1 cellular context compared by ENCODE assay signal in the genomic region with DNA sequence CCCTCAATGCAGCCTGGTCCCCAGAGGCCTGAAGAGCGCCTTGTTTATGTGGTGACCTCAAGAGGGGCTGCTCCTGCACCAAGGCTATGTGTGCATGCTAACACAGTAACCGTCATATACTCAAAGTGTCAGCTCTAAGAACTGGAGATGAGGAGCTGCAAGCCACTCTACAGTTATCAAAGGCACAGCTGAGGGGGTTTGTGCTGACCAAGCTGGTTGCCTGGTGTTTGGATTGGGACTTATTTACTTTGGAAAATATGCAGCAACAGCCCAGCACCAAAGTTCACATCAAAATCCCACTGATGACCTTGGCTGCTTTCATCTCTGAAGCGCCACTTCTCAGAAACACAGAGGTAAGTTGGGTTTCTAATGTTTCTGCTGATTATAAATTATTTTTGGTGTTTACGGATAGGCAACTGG.
TF ChIP-seq lines count a peak whose summit lies in the region.

Gene SERPIND1, plus strand, starts transcription at position 321 of the 420 bp plus-strand sequence. CDS start 5,200 bp downstream, outside the sequence.

TF ChIP-seq in HepG2, 621 proteins besides CTCF, POLR2A, EP300 and RAD21 (continues in another document):
- TF ChIP-seq GMEB1 (CRISPR knock-in tag; IDR thresholded peaks at IDR 0.05; ENCODE audit: borderline replicate concordance): peak; percentile 39; the same call in 1 of the 2 replicates
- TF ChIP-seq FIP1L1 (IDR thresholded peaks at IDR 0.05; ENCODE audit: borderline replicate concordance, insufficient read depth, low read depth, low read length): no peak
- TF ChIP-seq ZC3H13 (CRISPR knock-in tag; IDR thresholded peaks at IDR 0.05): 0 out of 2 replicates have a peak, but pooled peaks have one; percentile 67
- 0 out of 2 replicates have a peak, but pooled peaks have one; percentile 67 for TF ChIP-seq ZFP37 (CRISPR knock-in tag; IDR thresholded peaks at IDR 0.05; ENCODE audit: borderline replicate concordance)
- TF ChIP-seq MXI1 (IDR thresholded peaks at IDR 0.05; ENCODE audit: borderline replicate concordance, low read depth, low read length): peak; percentile 69; the same call in 1 of the 3 replicates
- TF ChIP-seq ZSCAN9 (CRISPR knock-in tag; IDR thresholded peaks at IDR 0.05; ENCODE audit: borderline replicate concordance): 0 out of 2 replicates have a peak, but pooled peaks have one; percentile 69
- TF ChIP-seq MIER3 (CRISPR knock-in tag; IDR thresholded peaks at IDR 0.05; ENCODE audit: borderline replicate concordance): peak; percentile 60; the same call in 1 of the 2 replicates
- peak; percentile 56 for TF ChIP-seq HOXA5 (CRISPR knock-in tag; IDR thresholded peaks at IDR 0.05)
- TF ChIP-seq POLR2G (IDR thresholded peaks at IDR 0.05; ENCODE audit: low read depth, low read length): peak; percentile 89
- TF ChIP-seq, protein P1, sequence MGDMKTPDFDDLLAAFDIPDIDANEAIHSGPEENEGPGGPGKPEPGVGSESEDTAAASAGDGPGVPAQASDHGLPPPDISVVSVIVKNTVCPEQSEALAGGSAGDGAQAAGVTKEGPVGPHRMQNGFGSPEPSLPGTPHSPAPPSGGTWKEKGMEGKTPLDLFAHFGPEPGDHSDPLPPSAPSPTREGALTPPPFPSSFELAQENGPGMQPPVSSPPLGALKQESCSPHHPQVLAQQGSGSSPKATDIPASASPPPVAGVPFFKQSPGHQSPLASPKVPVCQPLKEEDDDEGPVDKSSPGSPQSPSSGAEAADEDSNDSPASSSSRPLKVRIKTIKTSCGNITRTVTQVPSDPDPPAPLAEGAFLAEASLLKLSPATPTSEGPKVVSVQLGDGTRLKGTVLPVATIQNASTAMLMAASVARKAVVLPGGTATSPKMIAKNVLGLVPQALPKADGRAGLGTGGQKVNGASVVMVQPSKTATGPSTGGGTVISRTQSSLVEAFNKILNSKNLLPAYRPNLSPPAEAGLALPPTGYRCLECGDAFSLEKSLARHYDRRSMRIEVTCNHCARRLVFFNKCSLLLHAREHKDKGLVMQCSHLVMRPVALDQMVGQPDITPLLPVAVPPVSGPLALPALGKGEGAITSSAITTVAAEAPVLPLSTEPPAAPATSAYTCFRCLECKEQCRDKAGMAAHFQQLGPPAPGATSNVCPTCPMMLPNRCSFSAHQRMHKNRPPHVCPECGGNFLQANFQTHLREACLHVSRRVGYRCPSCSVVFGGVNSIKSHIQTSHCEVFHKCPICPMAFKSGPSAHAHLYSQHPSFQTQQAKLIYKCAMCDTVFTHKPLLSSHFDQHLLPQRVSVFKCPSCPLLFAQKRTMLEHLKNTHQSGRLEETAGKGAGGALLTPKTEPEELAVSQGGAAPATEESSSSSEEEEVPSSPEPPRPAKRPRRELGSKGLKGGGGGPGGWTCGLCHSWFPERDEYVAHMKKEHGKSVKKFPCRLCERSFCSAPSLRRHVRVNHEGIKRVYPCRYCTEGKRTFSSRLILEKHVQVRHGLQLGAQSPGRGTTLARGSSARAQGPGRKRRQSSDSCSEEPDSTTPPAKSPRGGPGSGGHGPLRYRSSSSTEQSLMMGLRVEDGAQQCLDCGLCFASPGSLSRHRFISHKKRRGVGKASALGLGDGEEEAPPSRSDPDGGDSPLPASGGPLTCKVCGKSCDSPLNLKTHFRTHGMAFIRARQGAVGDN (CRISPR knock-in tag; IDR thresholded peaks at IDR 0.05): peak; percentile 31; the same call in 1 of the 2 replicates
- TF ChIP-seq MED8 (CRISPR knock-in tag; IDR thresholded peaks at IDR 0.05; ENCODE audit: insufficient replicate concordance): peak; percentile 83
- TF ChIP-seq TEAD3 (CRISPR knock-in tag; optimal IDR thresholded peaks at IDR 0.05; ENCODE audit: borderline replicate concordance): peak; percentile 78
- TF ChIP-seq, protein P2, sequence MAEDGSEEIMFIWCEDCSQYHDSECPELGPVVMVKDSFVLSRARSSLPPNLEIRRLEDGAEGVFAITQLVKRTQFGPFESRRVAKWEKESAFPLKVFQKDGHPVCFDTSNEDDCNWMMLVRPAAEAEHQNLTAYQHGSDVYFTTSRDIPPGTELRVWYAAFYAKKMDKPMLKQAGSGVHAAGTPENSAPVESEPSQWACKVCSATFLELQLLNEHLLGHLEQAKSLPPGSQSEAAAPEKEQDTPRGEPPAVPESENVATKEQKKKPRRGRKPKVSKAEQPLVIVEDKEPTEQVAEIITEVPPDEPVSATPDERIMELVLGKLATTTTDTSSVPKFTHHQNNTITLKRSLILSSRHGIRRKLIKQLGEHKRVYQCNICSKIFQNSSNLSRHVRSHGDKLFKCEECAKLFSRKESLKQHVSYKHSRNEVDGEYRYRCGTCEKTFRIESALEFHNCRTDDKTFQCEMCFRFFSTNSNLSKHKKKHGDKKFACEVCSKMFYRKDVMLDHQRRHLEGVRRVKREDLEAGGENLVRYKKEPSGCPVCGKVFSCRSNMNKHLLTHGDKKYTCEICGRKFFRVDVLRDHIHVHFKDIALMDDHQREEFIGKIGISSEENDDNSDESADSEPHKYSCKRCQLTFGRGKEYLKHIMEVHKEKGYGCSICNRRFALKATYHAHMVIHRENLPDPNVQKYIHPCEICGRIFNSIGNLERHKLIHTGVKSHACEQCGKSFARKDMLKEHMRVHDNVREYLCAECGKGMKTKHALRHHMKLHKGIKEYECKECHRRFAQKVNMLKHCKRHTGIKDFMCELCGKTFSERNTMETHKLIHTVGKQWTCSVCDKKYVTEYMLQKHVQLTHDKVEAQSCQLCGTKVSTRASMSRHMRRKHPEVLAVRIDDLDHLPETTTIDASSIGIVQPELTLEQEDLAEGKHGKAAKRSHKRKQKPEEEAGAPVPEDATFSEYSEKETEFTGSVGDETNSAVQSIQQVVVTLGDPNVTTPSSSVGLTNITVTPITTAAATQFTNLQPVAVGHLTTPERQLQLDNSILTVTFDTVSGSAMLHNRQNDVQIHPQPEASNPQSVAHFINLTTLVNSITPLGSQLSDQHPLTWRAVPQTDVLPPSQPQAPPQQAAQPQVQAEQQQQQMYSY (CRISPR knock-in tag; IDR thresholded peaks at IDR 0.05): peak; percentile 93
- peak; percentile 43; the same call in 1 of the 2 replicates for TF ChIP-seq YEATS4 (CRISPR knock-in tag; IDR thresholded peaks at IDR 0.05; ENCODE audit: borderline replicate concordance)
- TF ChIP-seq KLF11 (CRISPR knock-in tag; IDR thresholded peaks at IDR 0.05): 0 out of 2 replicates have a peak, but pooled peaks have one; percentile 24
- TF ChIP-seq ZNF547 (CRISPR knock-in tag; IDR thresholded peaks at IDR 0.05): no peak; the same call in 1 of the 2 replicates
- TF ChIP-seq FOXA1 (IDR thresholded peaks at IDR 0.05): peak; percentile 79
- peak; percentile 97 for TF ChIP-seq FOXA1 (CRISPR knock-in tag; IDR thresholded peaks at IDR 0.05)
- peak; percentile 66; the same call in 1 of the 2 replicates for TF ChIP-seq SIX4 (CRISPR knock-in tag; IDR thresholded peaks at IDR 0.05)
- TF ChIP-seq ZNF496 (CRISPR knock-in tag; IDR thresholded peaks at IDR 0.05; ENCODE audit: insufficient replicate concordance): no peak
- TF ChIP-seq BORCS8-MEF2B (CRISPR knock-in tag; IDR thresholded peaks at IDR 0.05): peak; percentile 82
- peak; percentile 38 for TF ChIP-seq ZEB1 (IDR thresholded peaks at IDR 0.05; ENCODE audit: insufficient replicate concordance, low read depth)
- TF ChIP-seq IRF2 (CRISPR knock-in tag; IDR thresholded peaks at IDR 0.05): peak; percentile 80; the same call in 1 of the 2 replicates
- TF ChIP-seq, protein P3, sequence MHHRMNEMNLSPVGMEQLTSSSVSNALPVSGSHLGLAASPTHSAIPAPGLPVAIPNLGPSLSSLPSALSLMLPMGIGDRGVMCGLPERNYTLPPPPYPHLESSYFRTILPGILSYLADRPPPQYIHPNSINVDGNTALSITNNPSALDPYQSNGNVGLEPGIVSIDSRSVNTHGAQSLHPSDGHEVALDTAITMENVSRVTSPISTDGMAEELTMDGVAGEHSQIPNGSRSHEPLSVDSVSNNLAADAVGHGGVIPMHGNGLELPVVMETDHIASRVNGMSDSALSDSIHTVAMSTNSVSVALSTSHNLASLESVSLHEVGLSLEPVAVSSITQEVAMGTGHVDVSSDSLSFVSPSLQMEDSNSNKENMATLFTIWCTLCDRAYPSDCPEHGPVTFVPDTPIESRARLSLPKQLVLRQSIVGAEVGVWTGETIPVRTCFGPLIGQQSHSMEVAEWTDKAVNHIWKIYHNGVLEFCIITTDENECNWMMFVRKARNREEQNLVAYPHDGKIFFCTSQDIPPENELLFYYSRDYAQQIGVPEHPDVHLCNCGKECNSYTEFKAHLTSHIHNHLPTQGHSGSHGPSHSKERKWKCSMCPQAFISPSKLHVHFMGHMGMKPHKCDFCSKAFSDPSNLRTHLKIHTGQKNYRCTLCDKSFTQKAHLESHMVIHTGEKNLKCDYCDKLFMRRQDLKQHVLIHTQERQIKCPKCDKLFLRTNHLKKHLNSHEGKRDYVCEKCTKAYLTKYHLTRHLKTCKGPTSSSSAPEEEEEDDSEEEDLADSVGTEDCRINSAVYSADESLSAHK (CRISPR knock-in tag; IDR thresholded peaks at IDR 0.05; ENCODE audit: borderline replicate concordance): no peak
- TF ChIP-seq SKI (IDR thresholded peaks at IDR 0.05; ENCODE audit: partially characterized antibody): peak; percentile 42
- TF ChIP-seq ZSCAN5A (CRISPR knock-in tag; IDR thresholded peaks at IDR 0.05; ENCODE audit: borderline replicate concordance): 0 out of 2 replicates have a peak, but pooled peaks have one; percentile 70
- peak; percentile 87; the same call in 1 of the 2 replicates for TF ChIP-seq FOXK1 (CRISPR knock-in tag; IDR thresholded peaks at IDR 0.05; ENCODE audit: borderline replicate concordance, low read depth)
- TF ChIP-seq ARID5B (CRISPR knock-in tag; IDR thresholded peaks at IDR 0.05): peak; percentile 91
- peak; percentile 41; the same call in 1 of the 2 replicates for TF ChIP-seq NR2C2 (CRISPR knock-in tag; IDR thresholded peaks at IDR 0.05; ENCODE audit: borderline replicate concordance)
- peak; percentile 75; the same call in 1 of the 2 replicates for TF ChIP-seq ZNF350 (CRISPR knock-in tag; IDR thresholded peaks at IDR 0.05; ENCODE audit: borderline replicate concordance, low read depth)
- TF ChIP-seq LCORL (IDR thresholded peaks at IDR 0.05): peak; percentile 55; the same call in 1 of the 2 replicates
- peak; percentile 85 for TF ChIP-seq LCORL (CRISPR knock-in tag; IDR thresholded peaks at IDR 0.05)
- peak; percentile 73; the same call in 1 of the 2 replicates for TF ChIP-seq ZNF136 (CRISPR knock-in tag; IDR thresholded peaks at IDR 0.05; ENCODE audit: low read depth)
- peak; percentile 88 for TF ChIP-seq GATAD2A (CRISPR knock-in tag; IDR thresholded peaks at IDR 0.05)
- peak; percentile 92 for TF ChIP-seq ZNF354B (CRISPR knock-in tag; IDR thresholded peaks at IDR 0.05)
- peak; percentile 92 for TF ChIP-seq KDM6A (CRISPR knock-in tag; IDR thresholded peaks at IDR 0.05; ENCODE audit: low read depth)
- TF ChIP-seq NR2F2 (IDR thresholded peaks at IDR 0.05; ENCODE audit: borderline replicate concordance, low read depth): peak; percentile 45
- peak; percentile 63 for TF ChIP-seq SP5 (CRISPR knock-in tag; IDR thresholded peaks at IDR 0.05; ENCODE audit: borderline replicate concordance, low read depth)
- TF ChIP-seq SPEN (CRISPR knock-in tag; IDR thresholded peaks at IDR 0.05; ENCODE audit: low read depth): peak; percentile 49; the same call in 1 of the 2 replicates
